ENCODE assay signal across 2 cellular contexts in the genomic region with DNA sequence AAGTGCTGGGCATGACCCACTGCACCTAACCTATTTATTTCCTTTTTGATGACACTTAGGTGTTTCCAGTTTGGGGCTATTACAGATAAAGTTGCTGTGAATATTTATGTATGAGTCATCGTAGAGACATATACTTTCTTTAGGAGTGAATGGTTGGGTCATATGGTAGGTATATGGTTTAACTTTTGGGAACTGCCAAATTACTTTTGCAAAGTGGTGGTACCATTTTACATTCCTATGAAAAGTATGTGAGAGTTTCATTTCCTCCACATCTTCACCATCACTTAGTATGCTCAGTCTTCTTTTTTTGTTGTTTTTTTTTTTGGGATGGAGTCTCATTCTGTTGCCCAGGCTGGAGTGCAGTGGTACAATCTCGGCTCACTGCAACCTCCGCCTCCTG.
TF ChIP-seq lines count a peak whose summit lies in the region.

No MANE protein-coding gene starts in this region.

TF ChIP-seq in HepG2, 621 proteins besides CTCF, POLR2A, EP300 and RAD21:
- TF ChIP-seq, protein P1, sequence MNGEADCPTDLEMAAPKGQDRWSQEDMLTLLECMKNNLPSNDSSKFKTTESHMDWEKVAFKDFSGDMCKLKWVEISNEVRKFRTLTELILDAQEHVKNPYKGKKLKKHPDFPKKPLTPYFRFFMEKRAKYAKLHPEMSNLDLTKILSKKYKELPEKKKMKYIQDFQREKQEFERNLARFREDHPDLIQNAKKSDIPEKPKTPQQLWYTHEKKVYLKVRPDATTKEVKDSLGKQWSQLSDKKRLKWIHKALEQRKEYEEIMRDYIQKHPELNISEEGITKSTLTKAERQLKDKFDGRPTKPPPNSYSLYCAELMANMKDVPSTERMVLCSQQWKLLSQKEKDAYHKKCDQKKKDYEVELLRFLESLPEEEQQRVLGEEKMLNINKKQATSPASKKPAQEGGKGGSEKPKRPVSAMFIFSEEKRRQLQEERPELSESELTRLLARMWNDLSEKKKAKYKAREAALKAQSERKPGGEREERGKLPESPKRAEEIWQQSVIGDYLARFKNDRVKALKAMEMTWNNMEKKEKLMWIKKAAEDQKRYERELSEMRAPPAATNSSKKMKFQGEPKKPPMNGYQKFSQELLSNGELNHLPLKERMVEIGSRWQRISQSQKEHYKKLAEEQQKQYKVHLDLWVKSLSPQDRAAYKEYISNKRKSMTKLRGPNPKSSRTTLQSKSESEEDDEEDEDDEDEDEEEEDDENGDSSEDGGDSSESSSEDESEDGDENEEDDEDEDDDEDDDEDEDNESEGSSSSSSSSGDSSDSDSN (CRISPR knock-in tag; IDR thresholded peaks at IDR 0.05) = no peak
- TF ChIP-seq CREB1 (IDR thresholded peaks at IDR 0.05) (peak; percentile 30; the same call in 1 of the 2 replicates), CREB1 (CRISPR knock-in tag; IDR thresholded peaks at IDR 0.05) (no peak)

TF ChIP-seq in K562, 482 proteins besides CTCF, POLR2A, EP300 and RAD21 (continues in another document):
- no peak for TF ChIP-seq ZNF785 (CRISPR knock-in tag; IDR thresholded peaks at IDR 0.05)
- TF ChIP-seq ZNF699 (CRISPR knock-in tag; IDR thresholded peaks at IDR 0.05; ENCODE audit: insufficient replicate concordance) = no peak
- peak; percentile 38; the same call in 1 of the 2 replicates for TF ChIP-seq JUND (IDR thresholded peaks at IDR 0.05; ENCODE audit: borderline replicate concordance, low read depth, low read length)
- peak; percentile 50; the same call in 1 of the 3 replicates for TF ChIP-seq JUND (tag; IDR thresholded peaks at IDR 0.05; ENCODE audit: borderline replicate concordance, low read depth, low read length)
- no peak for TF ChIP-seq ZC3H4 (CRISPR knock-in tag; IDR thresholded peaks at IDR 0.05; ENCODE audit: borderline replicate concordance)
- TF ChIP-seq PCBP1 (IDR thresholded peaks at IDR 0.05; ENCODE audit: low read depth, low read length, poor library complexity, severe bottlenecking) = no peak
- no peak for TF ChIP-seq SRSF9 (IDR thresholded peaks at IDR 0.05; ENCODE audit: borderline replicate concordance, low read depth, low read length)
- no peak for TF ChIP-seq NR4A1 (CRISPR knock-in tag; IDR thresholded peaks at IDR 0.05)
- no peak for TF ChIP-seq NR4A1 (tag; IDR thresholded peaks at IDR 0.05)
- TF ChIP-seq ZNF239 (CRISPR knock-in tag; IDR thresholded peaks at IDR 0.05) = no peak
- 0 out of 2 replicates have a peak, but pooled peaks have one; percentile 44 for TF ChIP-seq POLR2G (IDR thresholded peaks at IDR 0.05; ENCODE audit: low read depth, low read length)
- TF ChIP-seq SUPT5H (IDR thresholded peaks at IDR 0.05) = peak; percentile 55
- no peak for TF ChIP-seq TCF3 (CRISPR knock-in tag; IDR thresholded peaks at IDR 0.05)
- TF ChIP-seq, protein P2, sequence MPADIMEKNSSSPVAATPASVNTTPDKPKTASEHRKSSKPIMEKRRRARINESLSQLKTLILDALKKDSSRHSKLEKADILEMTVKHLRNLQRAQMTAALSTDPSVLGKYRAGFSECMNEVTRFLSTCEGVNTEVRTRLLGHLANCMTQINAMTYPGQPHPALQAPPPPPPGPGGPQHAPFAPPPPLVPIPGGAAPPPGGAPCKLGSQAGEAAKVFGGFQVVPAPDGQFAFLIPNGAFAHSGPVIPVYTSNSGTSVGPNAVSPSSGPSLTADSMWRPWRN (IDR thresholded peaks at IDR 0.05; ENCODE audit: low read depth) = no peak
- TF ChIP-seq PHF20 (IDR thresholded peaks at IDR 0.05; ENCODE audit: partially characterized antibody) = no peak
- TF ChIP-seq CSDE1 (IDR thresholded peaks at IDR 0.05) = no peak
- TF ChIP-seq MAFK (IDR thresholded peaks at IDR 0.05; ENCODE audit: low read length) = no peak
- peak; percentile 51 for TF ChIP-seq PRDM10 (IDR thresholded peaks at IDR 0.05; ENCODE audit: partially characterized antibody)
- TF ChIP-seq ADNP (tag; IDR thresholded peaks at IDR 0.05) = no peak
- TF ChIP-seq ZNF347 (CRISPR knock-in tag; IDR thresholded peaks at IDR 0.05; ENCODE audit: low read depth) = no peak
- TF ChIP-seq LEF1 (IDR thresholded peaks at IDR 0.05) = no peak
- TF ChIP-seq BHLHE40 (IDR thresholded peaks at IDR 0.05; ENCODE audit: low read length) = no peak
- TF ChIP-seq, protein P3, sequence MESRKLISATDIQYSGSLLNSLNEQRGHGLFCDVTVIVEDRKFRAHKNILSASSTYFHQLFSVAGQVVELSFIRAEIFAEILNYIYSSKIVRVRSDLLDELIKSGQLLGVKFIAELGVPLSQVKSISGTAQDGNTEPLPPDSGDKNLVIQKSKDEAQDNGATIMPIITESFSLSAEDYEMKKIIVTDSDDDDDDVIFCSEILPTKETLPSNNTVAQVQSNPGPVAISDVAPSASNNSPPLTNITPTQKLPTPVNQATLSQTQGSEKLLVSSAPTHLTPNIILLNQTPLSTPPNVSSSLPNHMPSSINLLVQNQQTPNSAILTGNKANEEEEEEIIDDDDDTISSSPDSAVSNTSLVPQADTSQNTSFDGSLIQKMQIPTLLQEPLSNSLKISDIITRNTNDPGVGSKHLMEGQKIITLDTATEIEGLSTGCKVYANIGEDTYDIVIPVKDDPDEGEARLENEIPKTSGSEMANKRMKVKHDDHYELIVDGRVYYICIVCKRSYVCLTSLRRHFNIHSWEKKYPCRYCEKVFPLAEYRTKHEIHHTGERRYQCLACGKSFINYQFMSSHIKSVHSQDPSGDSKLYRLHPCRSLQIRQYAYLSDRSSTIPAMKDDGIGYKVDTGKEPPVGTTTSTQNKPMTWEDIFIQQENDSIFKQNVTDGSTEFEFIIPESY (CRISPR knock-in tag; IDR thresholded peaks at IDR 0.05) = no peak
- peak; percentile 30; the same call in 1 of the 2 replicates for TF ChIP-seq FOSL1 (tag; conservative IDR thresholded peaks at IDR 0.05)
- no peak for TF ChIP-seq NFRKB (IDR thresholded peaks at IDR 0.05; ENCODE audit: low read depth)
- TF ChIP-seq GMEB1 (CRISPR knock-in tag; IDR thresholded peaks at IDR 0.05) = no peak
- TF ChIP-seq ZNF3 (CRISPR knock-in tag; IDR thresholded peaks at IDR 0.05) = no peak
- TF ChIP-seq ZBTB40 (IDR thresholded peaks at IDR 0.05) = 0 out of 2 replicates have a peak, but pooled peaks have one; percentile 34
- no peak for TF ChIP-seq ZBTB40 (CRISPR knock-in tag; IDR thresholded peaks at IDR 0.05)
- peak; percentile 81 for TF ChIP-seq POLR2AphosphoS2 (IDR thresholded peaks at IDR 0.05; ENCODE audit: low read length)
- TF ChIP-seq MYC (IDR thresholded peaks at IDR 0.05; ENCODE audit: low read depth, low read length) = no peak
- TF ChIP-seq MYC (CRISPR knock-in tag; IDR thresholded peaks at IDR 0.05; ENCODE audit: borderline replicate concordance, low read depth) = no peak
- TF ChIP-seq DEAF1 (CRISPR knock-in tag; IDR thresholded peaks at IDR 0.05) = no peak
- TF ChIP-seq CHD4 (IDR thresholded peaks at IDR 0.05; ENCODE audit: insufficient read depth, insufficient replicate concordance, low read depth, low read length, poor library complexity, severe bottlenecking) = no peak
- TF ChIP-seq NFIX (CRISPR knock-in tag; IDR thresholded peaks at IDR 0.05; ENCODE audit: low read depth) = no peak
